Comparison of ENCODE assay signal across 23 cellular contexts in the genomic region with DNA sequence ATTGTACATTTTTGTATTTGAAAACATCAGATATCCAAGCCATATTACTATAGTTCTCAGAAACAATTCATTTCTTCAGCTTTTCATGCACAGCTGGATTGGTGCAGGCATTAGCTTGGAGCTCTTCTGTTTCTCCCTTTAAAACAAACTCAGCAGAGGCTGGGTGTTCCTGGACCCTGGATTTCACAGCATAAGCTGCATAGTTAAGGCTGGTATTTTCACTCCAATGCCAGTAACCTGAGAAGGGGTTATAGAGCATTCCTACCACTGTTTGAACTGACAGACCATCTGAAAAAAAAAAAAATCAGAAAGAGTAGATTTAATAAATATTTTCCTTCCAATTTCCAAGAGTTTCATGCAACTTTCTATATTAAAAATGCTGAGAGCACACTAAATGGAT. TPM values are rescaled to one million over a fixed set of nuclear protein-coding genes. Genes with fewer than 3 reads are reported as not detected.
"Had no signal": no experiment of that assay in that cellular context is flagged by ENCODE, and none has a peak within 500 bp of the region (broad histone marks: within the 10 kb centered on the region; RNA-seq: fewer than 3 reads in every experiment).

No MANE protein-coding gene starts in this region.

- ATAC-seq: activated T-helper 17 cell treated with anti-CD3 and anti-CD28 coated beads, Interleukin-2, amount 50 U/mL, for 72 hours had no signal

- DNase-seq: activated CD4-positive, alpha-beta memory T cell treated with anti-CD3 and anti-CD28 coated beads, Interleukin-2, amount 10 ng/mL, durations not matched to agents 7 days and 5 days; activated CD4-positive, alpha-beta T cell treated with anti-CD3 and anti-CD28 coated beads, Interleukin-2, amount 50 U/mL, for 1 hour; activated CD4-positive, CD25-positive, alpha-beta regulatory T cell; activated gamma-delta T cell; activated naive CD4-positive, alpha-beta T cell treated with anti-CD3 and anti-CD28 coated beads, Interleukin-2, amount 10 ng/mL, durations not matched to agents 7 days and 5 days; activated naive CD8-positive, alpha-beta T cell treated with anti-CD3 and anti-CD28 coated beads for 36 hours; activated T-cell treated with anti-CD3 and anti-CD28 coated beads for 4 hours; activated T-cell treated with anti-CD3 and anti-CD28 coated beads, Interleukin-2, amount 50 U/mL, for 48 hours; adrenal gland; anterior cingulate cortex; MG63; NCI-H1105; NCI-H1436; NCI-H1694 treated with DMSO at 0.1 percent for 48 hours; NCI-H2029 treated with DMSO at 0.1 percent for 48 hours; NCI-H345; NCI-H510A; NCI-H526 treated with DMSO at 0.1 percent for 48 hours; PC-9; SHP77 treated with DMSO at 0.1 percent for 48 hours; T-helper 9 cell had no signal

- H3K4me2 ChIP-seq: PC-9 had no signal

- H3K27ac ChIP-seq: adrenal gland, PC-9 had no signal

- H3K27me3 ChIP-seq: adrenal gland, MG63 had no signal

- H3K9me3 Mint-ChIP-seq: activated CD4-positive, alpha-beta memory T cell treated with anti-CD3 and anti-CD28 coated beads, Interleukin-2, amount 10 ng/mL, durations not matched to agents 7 days and 5 days; activated naive CD4-positive, alpha-beta T cell treated with anti-CD3 and anti-CD28 coated beads, Interleukin-2, amount 10 ng/mL, durations not matched to agents 7 days and 5 days; activated naive CD8-positive, alpha-beta T cell treated with anti-CD3 and anti-CD28 coated beads for 36 hours; activated T-helper 17 cell treated with anti-CD3 and anti-CD28 coated beads, Interleukin-2, amount 50 U/mL, for 72 hours; T-helper 1 cell treated with Interleukin-12 subunit alpha and Interleukin-12 subunit beta and Interleukin-4 antibody, amounts not matched to agents 30 μg/mL and 1 μg/mL, for 36 hours had no signal

- H3K36me3 ChIP-seq: MG63 had no signal

- H3K27ac Mint-ChIP-seq: activated CD4-positive, alpha-beta memory T cell treated with anti-CD3 and anti-CD28 coated beads, Interleukin-2, amount 10 ng/mL, durations not matched to agents 7 days and 5 days; activated naive CD4-positive, alpha-beta T cell treated with anti-CD3 and anti-CD28 coated beads, Interleukin-2, amount 10 ng/mL, durations not matched to agents 7 days and 5 days; activated naive CD8-positive, alpha-beta T cell treated with anti-CD3 and anti-CD28 coated beads for 36 hours; activated T-helper 17 cell treated with anti-CD3 and anti-CD28 coated beads, Interleukin-2, amount 50 U/mL, for 72 hours; T-helper 1 cell treated with Interleukin-12 subunit alpha and Interleukin-12 subunit beta and Interleukin-4 antibody, amounts not matched to agents 30 μg/mL and 1 μg/mL, for 36 hours had no signal

- H3K4me3 ChIP-seq: adrenal gland, MG63, PC-9 had no signal

- H3K4me1 ChIP-seq: adrenal gland had no signal

- H3K27me3 Mint-ChIP-seq: activated CD4-positive, alpha-beta memory T cell treated with anti-CD3 and anti-CD28 coated beads, Interleukin-2, amount 10 ng/mL, durations not matched to agents 7 days and 5 days; activated naive CD4-positive, alpha-beta T cell treated with anti-CD3 and anti-CD28 coated beads, Interleukin-2, amount 10 ng/mL, durations not matched to agents 7 days and 5 days; activated naive CD8-positive, alpha-beta T cell treated with anti-CD3 and anti-CD28 coated beads for 36 hours; activated T-helper 17 cell treated with anti-CD3 and anti-CD28 coated beads, Interleukin-2, amount 50 U/mL, for 72 hours had no signal

- H3K4me1 Mint-ChIP-seq: activated naive CD4-positive, alpha-beta T cell treated with anti-CD3 and anti-CD28 coated beads, Interleukin-2, amount 10 ng/mL, durations not matched to agents 7 days and 5 days; activated naive CD8-positive, alpha-beta T cell treated with anti-CD3 and anti-CD28 coated beads for 36 hours; activated T-helper 17 cell treated with anti-CD3 and anti-CD28 coated beads, Interleukin-2, amount 50 U/mL, for 72 hours had no signal

- H3K9me3 ChIP-seq: adrenal gland, MG63 had no signal

- H3K36me3 Mint-ChIP-seq: activated naive CD4-positive, alpha-beta T cell treated with anti-CD3 and anti-CD28 coated beads, Interleukin-2, amount 10 ng/mL, durations not matched to agents 7 days and 5 days; activated naive CD8-positive, alpha-beta T cell treated with anti-CD3 and anti-CD28 coated beads for 36 hours had no signal

- H3K4me3 Mint-ChIP-seq: activated CD4-positive, alpha-beta memory T cell treated with anti-CD3 and anti-CD28 coated beads, Interleukin-2, amount 10 ng/mL, durations not matched to agents 7 days and 5 days; activated naive CD4-positive, alpha-beta T cell treated with anti-CD3 and anti-CD28 coated beads, Interleukin-2, amount 10 ng/mL, durations not matched to agents 7 days and 5 days; activated naive CD8-positive, alpha-beta T cell treated with anti-CD3 and anti-CD28 coated beads for 36 hours; activated T-helper 17 cell treated with anti-CD3 and anti-CD28 coated beads, Interleukin-2, amount 50 U/mL, for 72 hours; T-helper 1 cell treated with Interleukin-12 subunit alpha and Interleukin-12 subunit beta and Interleukin-4 antibody, amounts not matched to agents 30 μg/mL and 1 μg/mL, for 36 hours had no signal

RNA-seq across cellular contexts. Expression of gene FAXC, which starts 20.1 kb away (rescaled TPM):
- total RNA-seq: activated naive CD8-positive, alpha-beta T cell treated with anti-CD3 and anti-CD28 coated beads for 36 hours had no signal
